ENCODE assay signal across 8 cellular contexts in genomic region chr7:100676501-100677306, GRCh38. TPM values are rescaled to one million over a fixed set of nuclear protein-coding genes. Genes with fewer than 3 reads are reported as not detected.
DNase-seq lines count a peak whose midpoint lies in the region; ATAC-seq and TF ChIP-seq lines count a peak whose summit lies in the region.

No MANE protein-coding gene starts in this region.

- peak overlapping the region; percentile 93 for H3K4me3 Mint-ChIP-seq in Calu3 (ENCODE audit: low read depth, unreplicated experiment)

- no CpG with 5 or more reads among the region's 23 CpGs for WGBS in trophoblast cell (ENCODE audit: extremely low coverage, insufficient coverage, insufficient read length)

- peaks cover 66% of the 10 kb centered on the region for H3K36me3 Mint-ChIP-seq in Calu3 (ENCODE audit: insufficient read depth, unreplicated experiment)

- CTCF ChIA-PET in Calu3 (lab: Charles Lee), result interaction anchor here (0.6 to 0.7 kb wide), 3 partner anchors 178 to 329 kb away, joined by 3 to 4 read pairs (median 3); no protein-coding TSS in a partner anchor

- no TSS peak for BruUV-seq in Calu3 (replicated peaks; lab: Mats Ljungman, UMichigan)

- H3K9me3 ChIP-seq in trophoblast cell (ENCODE audit: insufficient read depth, low read depth, low read length), result no peaks in the 10 kb centered on the region

- H3K9me3 Mint-ChIP-seq in Calu3 (ENCODE audit: low read depth, unreplicated experiment), result no peaks in the 10 kb centered on the region

- H3K14ac ChIP-seq in trophoblast cell (ENCODE audit: low read length), result no peak overlapping the region

- H3K27ac ChIP-seq in VCaP, result peak overlapping the region; percentile 96
- no peak overlapping the region for H3K27ac ChIP-seq in trophoblast cell (ENCODE audit: low read depth, low read length)

- no peak overlapping the region for H2BK12ac ChIP-seq in trophoblast cell (ENCODE audit: low read length)

- H3K4me1 ChIP-seq in trophoblast cell (ENCODE audit: control insufficient read depth in 1 of 2, insufficient read depth in 2 of 2, low read length in 2 of 2), result peaks cover 0 to 4% of the 10 kb centered on the region in 2 experiments

- H3K27me3 ChIP-seq in trophoblast cell (ENCODE audit: insufficient read depth, low read length), result no peaks in the 10 kb centered on the region

- H3K79me1 ChIP-seq in trophoblast cell (ENCODE audit: low read length), result peaks cover 17% of the 10 kb centered on the region

- TF ChIP-seq CTCF in Calu3 (IDR thresholded peaks at IDR 0.05; ENCODE audit: unreplicated experiment) (no peak), VCaP (conservative IDR thresholded peaks at IDR 0.05) (no peak), fibroblast of mammary gland (conservative IDR thresholded peaks at IDR 0.05; ENCODE audit: control insufficient read depth, insufficient read depth, low read depth, low read length) (no peak)

- no peak overlapping the region for H3K23ac ChIP-seq in trophoblast cell (ENCODE audit: low read length)

- H3K27me3 Mint-ChIP-seq in Calu3 (ENCODE audit: unreplicated experiment), result peaks cover 3% of the 10 kb centered on the region

- H2BK5ac ChIP-seq in trophoblast cell (ENCODE audit: low read depth, low read length, poor library complexity), result no peak overlapping the region

- no peak overlapping the region for H2BK120ac ChIP-seq in trophoblast cell (ENCODE audit: insufficient read depth, low read length, poor library complexity)

- no peak overlapping the region for H3K4ac ChIP-seq in trophoblast cell (ENCODE audit: low read depth, low read length)

- H3K27ac Mint-ChIP-seq in Calu3 (ENCODE audit: unreplicated experiment), result no peak overlapping the region

- DNase-seq in Calu3 (no peak), fibroblast of mammary gland (ENCODE audit: low read depth) (no peak), trophoblast cell (no peak), dermis blood vessel endothelial cell (no peak), posterior vena cava (ENCODE audit: low spot score) (no peak)

- intact Hi-C loops in Calu3 (cut with micrococcal nuclease; ENCODE audit: unreplicated experiment) (no loop called here), posterior vena cava (cut with DNase I) (no loop called here)

- H3K4me1 Mint-ChIP-seq in Calu3 (ENCODE audit: low read depth, unreplicated experiment), result no peaks in the 10 kb centered on the region

- peak overlapping the region; percentile 41 for H3K9ac ChIP-seq in trophoblast cell (ENCODE audit: low read length)

- no peak overlapping the region for H4K91ac ChIP-seq in trophoblast cell (ENCODE audit: low read depth, low read length)

- ATAC-seq in HG03439 (IDR thresholded peaks at IDR 0.05; ENCODE audit: unreplicated experiment) (no peak), GM21390 (IDR thresholded peaks at IDR 0.05; ENCODE audit: unreplicated experiment) (no peak)

- H3K79me2 ChIP-seq in trophoblast cell (ENCODE audit: control insufficient read depth, insufficient read depth, low read length, poor library complexity), result peaks cover 20% of the 10 kb centered on the region

- H4K8ac ChIP-seq in trophoblast cell (ENCODE audit: low read depth, low read length), result no peak overlapping the region

- no peak overlapping the region for H3K18ac ChIP-seq in trophoblast cell (ENCODE audit: low read length)

- H3K36me3 ChIP-seq in trophoblast cell (ENCODE audit: control insufficient read depth in 1 of 2, insufficient read depth in 2 of 2, low read length in 2 of 2), result peaks cover 50 to 51% of the 10 kb centered on the region in 2 experiments

- no peak overlapping the region for H4K12ac ChIP-seq in trophoblast cell (ENCODE audit: low read depth, low read length)

- no peak overlapping the region for H2AK5ac ChIP-seq in trophoblast cell (ENCODE audit: low read length)

- no peak overlapping the region for H2AFZ ChIP-seq in trophoblast cell (ENCODE audit: insufficient read depth, low read length, poor library complexity)

- peak overlapping the region; percentile 26 for H3K4me2 ChIP-seq in trophoblast cell (ENCODE audit: low read length)

- H3K4me3 ChIP-seq in fibroblast of mammary gland (ENCODE audit: control insufficient read depth, low read depth, low read length) (peak overlapping the region; percentile 24), trophoblast cell (ENCODE audit: low read depth, low read length) (no peak overlapping the region)

RNA-seq across cellular contexts. Expression of gene GNB2, which starts 3.2 kb away (rescaled TPM):
- total RNA-seq in Calu3 (2022) (129 and 134 TPM in 2 replicates), dermis blood vessel endothelial cell (85.4 and 154 TPM in 2 replicates), posterior vena cava (100 to 1,000 TPM; 173 to 199 TPM)
- polyA plus RNA-seq in trophoblast cell (2013), result 144 and 147 TPM in 2 replicates

RNA-seq across cellular contexts. Expression of gene GIGYF1, which starts 17.3 kb away (rescaled TPM):
- total RNA-seq in Calu3 (2022) (29.5 and 30.8 TPM in 2 replicates), dermis blood vessel endothelial cell (18.0 and 20.8 TPM in 2 replicates), posterior vena cava (10 to 100 TPM; 23.1 to 25.8 TPM)
- 16.4 and 17.3 TPM in 2 replicates for polyA plus RNA-seq in trophoblast cell (2013)

RNA-seq across cellular contexts. Expression of gene ACTL6B, which starts 20.5 kb away (rescaled TPM):
- not detected in 2 replicates for total RNA-seq in Calu3 (2022)
- not detected in 2 replicates for polyA plus RNA-seq in trophoblast cell (2013)
- total RNA-seq in dermis blood vessel endothelial cell, result not detected in 2 replicates
- not detected for total RNA-seq in posterior vena cava

RNA-seq across cellular contexts. Expression of gene POP7, which starts 29.2 kb away (rescaled TPM):
- total RNA-seq in Calu3 (2022) (28.2 and 31.9 TPM in 2 replicates), dermis blood vessel endothelial cell (28.1 and 34.2 TPM in 2 replicates), posterior vena cava (10 to 100 TPM; 17.1 to 23.0 TPM)
- 78.2 and 84.1 TPM in 2 replicates for polyA plus RNA-seq in trophoblast cell (2013)

RNA-seq across cellular contexts. Expression of gene TFR2, which starts 35.4 kb away (rescaled TPM):
- 0.90 and 1.5 TPM in 2 replicates for total RNA-seq in Calu3 (2022)
- polyA plus RNA-seq in trophoblast cell (2013), result 0.24 and 0.30 TPM in 2 replicates
- 0.68 and 0.70 TPM in 2 replicates for total RNA-seq in dermis blood vessel endothelial cell
- total RNA-seq in posterior vena cava, result under 1 TPM; 0.57 to 0.83 TPM
